ENCODE assay signal across 10 cellular contexts in genomic region chr2:85421706-85422457, GRCh38. TPM values are rescaled to one million over a fixed set of nuclear protein-coding genes. Genes with fewer than 3 reads are reported as not detected.
DNase-seq lines count a peak whose midpoint lies in the region; ATAC-seq and TF ChIP-seq lines count a peak whose summit lies in the region.
"Had no signal": no experiment of that assay in that cellular context is flagged by ENCODE, and none has a peak within 500 bp of the region (broad histone marks: within the 10 kb centered on the region; RNA-seq: fewer than 3 reads in every experiment).

No MANE protein-coding gene starts in this region.

- H2AFZ ChIP-seq in GM23248 (0 out of 2 replicates have a peak overlapping the region, but pooled peaks have one; percentile 83), smooth muscle cell (ENCODE audit: low read depth) (peak overlapping the region; percentile 81)

- 0 out of 2 replicates have a peak, but pooled peaks cover 5% of the 10 kb centered on the region for H3F3A ChIP-seq in GM23248 (ENCODE audit: insufficient read depth)
- H3F3A ChIP-seq in smooth muscle cell (ENCODE audit: low read depth), result peaks cover 3% of the 10 kb centered on the region

- H3K4me3 ChIP-seq in GM23248 (no peak overlapping the region), smooth muscle cell (no peak overlapping the region)

- no peak for TF ChIP-seq CTCF in smooth muscle cell (IDR thresholded peaks at IDR 0.05; ENCODE audit: borderline replicate concordance, insufficient read depth, poor library complexity, severe bottlenecking)

- H3K4me1 Mint-ChIP-seq in T-helper 17 cell, result peaks cover 20% of the 10 kb centered on the region

- H3K9me2 ChIP-seq in GM23248 (ENCODE audit: insufficient read depth), result no peaks in the 10 kb centered on the region

- H3K27me3 Mint-ChIP-seq in T-helper 17 cell, result no peaks in the 10 kb centered on the region

- H3K4me2 ChIP-seq in GM23248 (ENCODE audit: unreplicated experiment), result no peak overlapping the region
- H3K4me2 ChIP-seq in smooth muscle cell, result no peak overlapping the region

- H3K9ac ChIP-seq in GM23248 (no peak overlapping the region), smooth muscle cell (ENCODE audit: low read depth) (no peak overlapping the region)

- no peak overlapping the region for H3K4me3 Mint-ChIP-seq in T-helper 17 cell

- H3K27ac Mint-ChIP-seq in T-helper 17 cell, result peak overlapping the region; percentile 27

- 0 out of 2 replicates have a peak overlapping the region, but pooled peaks have one; percentile 22 for H3K27ac ChIP-seq in GM23248
- H3K27ac ChIP-seq in smooth muscle cell (ENCODE audit: low read depth), result peak overlapping the region; percentile 50

- DNase-seq in GM23248, result no peak
- no peak for DNase-seq in T-helper 17 cell
- no peak for DNase-seq in left colon
- no peak for DNase-seq in smooth muscle cell (lab: John Stamatoyannopoulos, UW; ENCODE audit: unreplicated experiment)
- no peak for DNase-seq in NCI-H524 (lab: John Stamatoyannopoulos, UW)
- DNase-seq in mesenteric fat pad (ENCODE audit: low spot score), result no peak
- no peak for DNase-seq in OCI-M1 (lab: John Stamatoyannopoulos, UW)
- DNase-seq: effector CD4-positive, alpha-beta T cell had no signal

- in situ Hi-C loops in GM23248 (cut with MboI), result loop anchor here (5.0 kb wide), 1 partner anchor 125 kb away; no protein-coding TSS in a partner anchor

- H4K20me1 ChIP-seq in GM23248 (ENCODE audit: insufficient read depth), result no peaks in the 10 kb centered on the region
- no peaks in the 10 kb centered on the region for H4K20me1 ChIP-seq in smooth muscle cell (ENCODE audit: low read depth)

- no peaks in the 10 kb centered on the region for H3K9me3 ChIP-seq in GM23248 (ENCODE audit: low read depth)
- H3K9me3 ChIP-seq in T-helper 17 cell (ENCODE audit: control insufficient read depth, low read length, poor library complexity, severe bottlenecking), result no peaks in the 10 kb centered on the region
- no peaks in the 10 kb centered on the region for H3K9me3 ChIP-seq in smooth muscle cell (replicated peaks; ENCODE audit: low read depth)

- no peaks in the 10 kb centered on the region for H3K36me3 ChIP-seq in GM23248 (ENCODE audit: low read depth)
- no peaks in the 10 kb centered on the region for H3K36me3 ChIP-seq in smooth muscle cell (ENCODE audit: low read depth)

- peaks cover 20% of the 10 kb centered on the region for H3K4me1 ChIP-seq in GM23248 (ENCODE audit: insufficient read depth)
- peaks cover 10% of the 10 kb centered on the region for H3K4me1 ChIP-seq in smooth muscle cell (ENCODE audit: low read depth)

- H3K36me3 Mint-ChIP-seq in T-helper 17 cell (ENCODE audit: low read depth), result no peaks in the 10 kb centered on the region

- intact Hi-C loops in left colon (cut with DNase I, micrococcal nuclease), result loop anchor here (2.0 to 5.0 kb wide), 2 partner anchors 130 to 131 kb away; no protein-coding TSS in a partner anchor

- H3K79me2 ChIP-seq in GM23248 (ENCODE audit: insufficient read depth) (0 out of 2 replicates have a peak, but pooled peaks cover 11% of the 10 kb centered on the region), smooth muscle cell (ENCODE audit: low read depth) (no peaks in the 10 kb centered on the region)

- ATAC-seq in T-helper 17 cell, result no peak
- ATAC-seq in left colon, result peak; percentile 12
- no peak for ATAC-seq in GM18498 (IDR thresholded peaks at IDR 0.05; ENCODE audit: unreplicated experiment)
- ATAC-seq: sciatic nerve had no signal

- WGBS in GM23248 (ENCODE audit: low coverage in 1 of 2, low lambda C conversion rate in 2 of 2, missing lambda C conversion rate in 2 of 2), 2 experiments, result 96 to 97% methylated on average over 3 of the region's 3 CpGs
- 94% methylated on average over 3 of the region's 3 CpGs for WGBS in smooth muscle cell (ENCODE audit: low lambda C conversion rate)

- H3K27me3 ChIP-seq in GM23248 (replicated peaks; ENCODE audit: insufficient read depth) (no peaks in the 10 kb centered on the region), smooth muscle cell (ENCODE audit: low read depth) (no peaks in the 10 kb centered on the region)

RNA-seq across cellular contexts. Expression of gene SH2D6, which starts 3.4 kb away (rescaled TPM):
- not detected in 2 replicates for total RNA-seq in GM23248 (2014; rRNA removed; shearing (Covaris generic))
- 0.31 TPM in 1 of 2 replicates, not detected in the other for polyA plus RNA-seq in GM23248 (2016; fragmentation: Nextera tagmentation; extraction: Ambion mirVana)
- under 1 TPM; 0.26 to 0.40 TPM for total RNA-seq in T-helper 17 cell
- total RNA-seq in left colon, result 1 to 10 TPM; 4.7 to 6.3 TPM
- not detected in 2 replicates for total RNA-seq in smooth muscle cell
- not detected in 2 replicates for polyA plus RNA-seq in smooth muscle cell
- not detected for total RNA-seq in mesenteric fat pad

RNA-seq across cellular contexts. Expression of gene CAPG, which starts 11.7 kb away (rescaled TPM):
- total RNA-seq in GM23248 (2014; rRNA removed; shearing (Covaris generic)), result 223 and 249 TPM in 2 replicates
- 346 and 384 TPM in 2 replicates for polyA plus RNA-seq in GM23248 (2016; fragmentation: Nextera tagmentation; extraction: Ambion mirVana)
- total RNA-seq in T-helper 17 cell, result 10 to 100 TPM; 51.6 to 90.3 TPM
- 10 to 100 TPM; 97.7 to 98.2 TPM for total RNA-seq in left colon
- 50.1 and 51.6 TPM in 2 replicates for total RNA-seq in smooth muscle cell
- 96.2 and 183 TPM in 2 replicates for polyA plus RNA-seq in smooth muscle cell
- 124 TPM for total RNA-seq in mesenteric fat pad
